8 cellular contexts compared by ENCODE assay signal in genomic region chr12:121128908-121129704, GRCh38. TPM values are rescaled to one million over a fixed set of nuclear protein-coding genes. Genes with fewer than 3 reads are reported as not detected.
DNase-seq lines count a peak whose midpoint lies in the region; ATAC-seq and TF ChIP-seq lines count a peak whose summit lies in the region.

No MANE protein-coding gene starts in this region.

- H3K27ac Mint-ChIP-seq in memory B cell (peak overlapping the region; percentile 95), progenitor cell of endocrine pancreas (no peak overlapping the region)

- no peak for TF ChIP-seq CTCF in progenitor cell of endocrine pancreas (IDR thresholded peaks at IDR 0.05; ENCODE audit: unreplicated experiment)

- H3K4me3 Mint-ChIP-seq in memory B cell (peak overlapping the region; percentile 87), progenitor cell of endocrine pancreas (ENCODE audit: low read depth) (no peak overlapping the region)

- H3K27ac ChIP-seq in cingulate gyrus (ENCODE audit: low read depth, low read length): peak overlapping the region; percentile 98

- H3K36me3 Mint-ChIP-seq in memory B cell: peaks cover 2% of the 10 kb centered on the region
- H3K36me3 Mint-ChIP-seq in progenitor cell of endocrine pancreas (ENCODE audit: insufficient read depth): no peaks in the 10 kb centered on the region

- H3K27me3 Mint-ChIP-seq in memory B cell (no peaks in the 10 kb centered on the region), progenitor cell of endocrine pancreas (peaks cover 65% of the 10 kb centered on the region)

- peaks cover 2% of the 10 kb centered on the region for H3K9me3 Mint-ChIP-seq in memory B cell
- no peaks in the 10 kb centered on the region for H3K9me3 Mint-ChIP-seq in progenitor cell of endocrine pancreas (ENCODE audit: low read depth)

- ATAC-seq in GM21528 (IDR thresholded peaks at IDR 0.05; ENCODE audit: low FRiP score, unreplicated experiment) (peak; percentile 77), memory B cell (ENCODE audit: low read depth) (peak; percentile 89)

- H3K4me1 Mint-ChIP-seq in memory B cell (peaks cover 55% of the 10 kb centered on the region), progenitor cell of endocrine pancreas (ENCODE audit: low read depth) (peaks cover 4% of the 10 kb centered on the region)

- DNase-seq in ELR (ENCODE audit: low read depth) (peak; percentile 9), KG1 (lab: John Stamatoyannopoulos, UW) (peak; percentile 89), memory B cell (ENCODE audit: low spot score in 2 of 2) (peak; percentile 61 to 62), progenitor cell of endocrine pancreas (ENCODE audit: low spot score, unreplicated experiment) (no peak)
- DNase-seq in activated CD4-positive, alpha-beta T cell treated with anti-CD3 and anti-CD28 coated beads for 24 hours (ENCODE audit: low read depth in 2 of 2): peak; percentile 73 to 78
- DNase-seq in stimulated activated CD8-positive, alpha-beta memory T cell treated with anti-CD3 and anti-CD28 coated beads, Interleukin-4, amount 100 ng/mL, for 24 hours (ENCODE audit: low read depth): peak; percentile 75

RNA-seq across cellular contexts. Expression of gene P2RX7, which starts 3.6 kb away (rescaled TPM):
- total RNA-seq in progenitor cell of endocrine pancreas: not detected in 2 replicates
